ENCODE assay signal across 26 cellular contexts in the genomic region with DNA sequence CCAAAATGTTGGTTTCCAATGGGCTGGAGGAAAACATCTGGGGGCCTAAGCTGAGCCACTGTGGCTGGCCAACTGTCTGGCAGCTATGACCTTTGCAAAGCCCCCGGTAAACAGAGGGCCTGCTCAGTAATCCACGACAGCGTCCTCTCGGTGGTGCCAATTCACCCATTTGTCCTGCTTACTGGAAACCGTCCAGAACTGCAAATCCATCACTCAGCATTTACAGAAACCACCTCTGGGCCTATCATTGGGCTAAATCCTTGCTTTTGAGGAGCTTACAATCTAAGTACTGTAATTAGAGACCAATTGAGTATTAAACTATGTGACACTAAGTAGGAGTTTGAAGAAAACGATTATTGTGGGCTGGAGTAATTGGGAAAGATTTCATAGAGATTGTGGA.
"Had no signal": no experiment of that assay in that cellular context is flagged by ENCODE, and none has a peak within 500 bp of the region (broad histone marks: within the 10 kb centered on the region; RNA-seq: fewer than 3 reads in every experiment).

No MANE protein-coding gene starts in this region.

- DNase-seq: activated CD4-positive, alpha-beta memory T cell treated with anti-CD3 and anti-CD28 coated beads for 36 hours; activated CD4-positive, alpha-beta T cell treated with anti-CD3 and anti-CD28 coated beads for 36 hours; activated CD4-positive, alpha-beta T cell treated with anti-CD3 and anti-CD28 coated beads, Interleukin-2, amount 10 ng/mL, durations not matched to agents 24 days and 14 days; activated CD4-positive, CD25-positive, alpha-beta regulatory T cell; activated CD4-positive, CD25-positive, alpha-beta regulatory T cell treated with anti-CD3 and anti-CD28 coated beads, Interleukin-2, amount 50 U/mL, for 72 hours; activated CD8-positive, alpha-beta memory T cell treated with anti-CD3 and anti-CD28 coated beads, Interleukin-2, amount 10 ng/mL, durations not matched to agents 7 days and 5 days; activated CD8-positive, alpha-beta memory T cell treated with anti-CD3 and anti-CD28 coated beads, Interleukin-2, amount 50 U/mL, for 4 hours; activated CD8-positive, alpha-beta T cell treated with anti-CD3 and anti-CD28 coated beads, Interleukin-2, amount 10 ng/mL, durations not matched to agents 7 days and 5 days; activated effector memory CD4-positive, alpha-beta T cell treated with anti-CD3 and anti-CD28 coated beads, Interleukin-2, amount 50 U/mL, for 16 hours; activated naive CD4-positive, alpha-beta T cell; activated naive CD4-positive, alpha-beta T cell treated with anti-CD3 and anti-CD28 coated beads, Interleukin-2, amount 10 ng/mL, durations not matched to agents 7 days and 5 days; activated naive CD8-positive, alpha-beta T cell treated with anti-CD3 and anti-CD28 coated beads, Interleukin-2, amount 10 ng/mL, durations not matched to agents 7 days and 5 days; activated T-cell treated with anti-CD3 and anti-CD28 coated beads, Interleukin-2, amount 50 U/mL, for 1 hour; activated T-cell treated with anti-CD3 and anti-CD28 coated beads, Interleukin-2, amount 50 U/mL, for 48 hours; central memory CD4-positive, alpha-beta T cell; cerebellar nuclear complex; colonic mucosa; effector CD8-positive, alpha-beta T cell; foreskin fibroblast; head of caudate nucleus; hippocampal formation; T1000 had no signal

- H3K27ac ChIP-seq: ascending aorta, breast epithelium, cardiac muscle cell, colonic mucosa, epithelial cell of prostate had no signal

- H3K36me3 ChIP-seq: ascending aorta, breast epithelium, cardiac muscle cell, colonic mucosa had no signal

- H3K27me3 ChIP-seq: ascending aorta, breast epithelium, cardiac muscle cell, colonic mucosa had no signal

- H3K9me3 ChIP-seq: ascending aorta, breast epithelium, colonic mucosa had no signal

- H3K4me1 ChIP-seq: ascending aorta, breast epithelium, colonic mucosa had no signal

- H3K4me3 ChIP-seq: ascending aorta, breast epithelium, cardiac muscle cell, colonic mucosa had no signal
